Comparison of ENCODE assay signal across 1 cellular context in the genomic region with DNA sequence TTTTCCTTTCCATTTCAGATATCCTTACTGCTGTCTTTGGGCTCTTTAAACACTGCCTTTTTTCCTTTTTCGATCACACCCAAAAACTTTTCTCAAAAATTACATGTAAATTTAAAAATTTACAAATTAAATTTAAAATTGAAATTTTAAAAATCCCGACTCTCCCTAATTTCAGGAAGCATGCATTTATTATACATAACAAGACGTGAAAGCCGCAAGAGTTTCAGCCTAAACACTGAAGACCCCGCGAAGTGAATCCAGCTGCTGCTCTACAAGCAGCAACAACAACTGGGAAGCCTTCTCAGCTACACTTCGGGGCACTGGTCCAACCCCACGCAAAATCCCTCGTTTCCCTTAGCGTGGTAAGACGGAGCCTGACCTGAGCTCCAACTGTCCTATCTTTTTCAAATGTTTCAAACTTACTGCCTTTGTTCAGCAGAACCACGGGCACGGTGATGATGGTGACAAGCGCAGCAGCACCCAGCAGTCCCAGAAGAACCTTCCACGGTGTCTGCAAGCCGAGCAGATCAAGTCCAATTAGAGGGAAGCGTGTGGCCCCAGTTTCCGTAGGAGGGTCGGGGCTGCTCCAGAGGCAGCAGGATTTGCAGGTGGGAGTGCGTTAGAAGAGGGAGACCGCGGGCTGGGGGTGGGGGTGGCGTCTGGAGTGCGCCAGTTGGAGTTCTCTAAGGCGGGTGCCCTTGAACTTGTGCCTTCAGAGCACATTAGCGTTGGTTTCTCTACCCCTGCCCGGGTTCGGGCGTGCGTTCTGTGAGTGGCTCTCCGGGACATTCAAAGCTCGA.
A peak's percentile ranks its signal among the peaks of the same experiment; 100 is the strongest.
TF ChIP-seq lines count a peak whose summit lies in the region.

No MANE protein-coding gene starts in this region.

TF ChIP-seq in HepG2, 621 proteins besides CTCF, POLR2A, EP300 and RAD21 (continued from another document and continues in another):
- TF ChIP-seq, protein P1, sequence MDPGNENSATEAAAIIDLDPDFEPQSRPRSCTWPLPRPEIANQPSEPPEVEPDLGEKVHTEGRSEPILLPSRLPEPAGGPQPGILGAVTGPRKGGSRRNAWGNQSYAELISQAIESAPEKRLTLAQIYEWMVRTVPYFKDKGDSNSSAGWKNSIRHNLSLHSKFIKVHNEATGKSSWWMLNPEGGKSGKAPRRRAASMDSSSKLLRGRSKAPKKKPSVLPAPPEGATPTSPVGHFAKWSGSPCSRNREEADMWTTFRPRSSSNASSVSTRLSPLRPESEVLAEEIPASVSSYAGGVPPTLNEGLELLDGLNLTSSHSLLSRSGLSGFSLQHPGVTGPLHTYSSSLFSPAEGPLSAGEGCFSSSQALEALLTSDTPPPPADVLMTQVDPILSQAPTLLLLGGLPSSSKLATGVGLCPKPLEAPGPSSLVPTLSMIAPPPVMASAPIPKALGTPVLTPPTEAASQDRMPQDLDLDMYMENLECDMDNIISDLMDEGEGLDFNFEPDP (CRISPR knock-in tag; conservative IDR thresholded peaks at IDR 0.05), result no peak
- no peak for TF ChIP-seq KLF9 (CRISPR knock-in tag; IDR thresholded peaks at IDR 0.05; ENCODE audit: low read depth)
- no peak for TF ChIP-seq ZBTB38 (CRISPR knock-in tag; IDR thresholded peaks at IDR 0.05)
- TF ChIP-seq, protein P2, sequence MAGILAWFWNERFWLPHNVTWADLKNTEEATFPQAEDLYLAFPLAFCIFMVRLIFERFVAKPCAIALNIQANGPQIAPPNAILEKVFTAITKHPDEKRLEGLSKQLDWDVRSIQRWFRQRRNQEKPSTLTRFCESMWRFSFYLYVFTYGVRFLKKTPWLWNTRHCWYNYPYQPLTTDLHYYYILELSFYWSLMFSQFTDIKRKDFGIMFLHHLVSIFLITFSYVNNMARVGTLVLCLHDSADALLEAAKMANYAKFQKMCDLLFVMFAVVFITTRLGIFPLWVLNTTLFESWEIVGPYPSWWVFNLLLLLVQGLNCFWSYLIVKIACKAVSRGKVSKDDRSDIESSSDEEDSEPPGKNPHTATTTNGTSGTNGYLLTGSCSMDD (CRISPR knock-in tag; IDR thresholded peaks at IDR 0.05), result no peak
- no peak for TF ChIP-seq ZNF747 (CRISPR knock-in tag; IDR thresholded peaks at IDR 0.05; ENCODE audit: borderline replicate concordance)
- TF ChIP-seq ZFP36L1 (CRISPR knock-in tag; IDR thresholded peaks at IDR 0.05), result no peak
- TF ChIP-seq RXRA (CRISPR knock-in tag; IDR thresholded peaks at IDR 0.05), result peak; percentile 36; the same call in 1 of the 2 replicates
- TF ChIP-seq, protein P3, sequence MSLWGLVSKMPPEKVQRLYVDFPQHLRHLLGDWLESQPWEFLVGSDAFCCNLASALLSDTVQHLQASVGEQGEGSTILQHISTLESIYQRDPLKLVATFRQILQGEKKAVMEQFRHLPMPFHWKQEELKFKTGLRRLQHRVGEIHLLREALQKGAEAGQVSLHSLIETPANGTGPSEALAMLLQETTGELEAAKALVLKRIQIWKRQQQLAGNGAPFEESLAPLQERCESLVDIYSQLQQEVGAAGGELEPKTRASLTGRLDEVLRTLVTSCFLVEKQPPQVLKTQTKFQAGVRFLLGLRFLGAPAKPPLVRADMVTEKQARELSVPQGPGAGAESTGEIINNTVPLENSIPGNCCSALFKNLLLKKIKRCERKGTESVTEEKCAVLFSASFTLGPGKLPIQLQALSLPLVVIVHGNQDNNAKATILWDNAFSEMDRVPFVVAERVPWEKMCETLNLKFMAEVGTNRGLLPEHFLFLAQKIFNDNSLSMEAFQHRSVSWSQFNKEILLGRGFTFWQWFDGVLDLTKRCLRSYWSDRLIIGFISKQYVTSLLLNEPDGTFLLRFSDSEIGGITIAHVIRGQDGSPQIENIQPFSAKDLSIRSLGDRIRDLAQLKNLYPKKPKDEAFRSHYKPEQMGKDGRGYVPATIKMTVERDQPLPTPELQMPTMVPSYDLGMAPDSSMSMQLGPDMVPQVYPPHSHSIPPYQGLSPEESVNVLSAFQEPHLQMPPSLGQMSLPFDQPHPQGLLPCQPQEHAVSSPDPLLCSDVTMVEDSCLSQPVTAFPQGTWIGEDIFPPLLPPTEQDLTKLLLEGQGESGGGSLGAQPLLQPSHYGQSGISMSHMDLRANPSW (CRISPR knock-in tag; IDR thresholded peaks at IDR 0.05; ENCODE audit: borderline replicate concordance), result no peak
- TF ChIP-seq, protein P4, sequence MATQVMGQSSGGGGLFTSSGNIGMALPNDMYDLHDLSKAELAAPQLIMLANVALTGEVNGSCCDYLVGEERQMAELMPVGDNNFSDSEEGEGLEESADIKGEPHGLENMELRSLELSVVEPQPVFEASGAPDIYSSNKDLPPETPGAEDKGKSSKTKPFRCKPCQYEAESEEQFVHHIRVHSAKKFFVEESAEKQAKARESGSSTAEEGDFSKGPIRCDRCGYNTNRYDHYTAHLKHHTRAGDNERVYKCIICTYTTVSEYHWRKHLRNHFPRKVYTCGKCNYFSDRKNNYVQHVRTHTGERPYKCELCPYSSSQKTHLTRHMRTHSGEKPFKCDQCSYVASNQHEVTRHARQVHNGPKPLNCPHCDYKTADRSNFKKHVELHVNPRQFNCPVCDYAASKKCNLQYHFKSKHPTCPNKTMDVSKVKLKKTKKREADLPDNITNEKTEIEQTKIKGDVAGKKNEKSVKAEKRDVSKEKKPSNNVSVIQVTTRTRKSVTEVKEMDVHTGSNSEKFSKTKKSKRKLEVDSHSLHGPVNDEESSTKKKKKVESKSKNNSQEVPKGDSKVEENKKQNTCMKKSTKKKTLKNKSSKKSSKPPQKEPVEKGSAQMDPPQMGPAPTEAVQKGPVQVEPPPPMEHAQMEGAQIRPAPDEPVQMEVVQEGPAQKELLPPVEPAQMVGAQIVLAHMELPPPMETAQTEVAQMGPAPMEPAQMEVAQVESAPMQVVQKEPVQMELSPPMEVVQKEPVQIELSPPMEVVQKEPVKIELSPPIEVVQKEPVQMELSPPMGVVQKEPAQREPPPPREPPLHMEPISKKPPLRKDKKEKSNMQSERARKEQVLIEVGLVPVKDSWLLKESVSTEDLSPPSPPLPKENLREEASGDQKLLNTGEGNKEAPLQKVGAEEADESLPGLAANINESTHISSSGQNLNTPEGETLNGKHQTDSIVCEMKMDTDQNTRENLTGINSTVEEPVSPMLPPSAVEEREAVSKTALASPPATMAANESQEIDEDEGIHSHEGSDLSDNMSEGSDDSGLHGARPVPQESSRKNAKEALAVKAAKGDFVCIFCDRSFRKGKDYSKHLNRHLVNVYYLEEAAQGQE (IDR thresholded peaks at IDR 0.05; ENCODE audit: borderline replicate concordance in 1 of 2, low read depth in 1 of 2, low read length in 2 of 2), result no peak
- TF ChIP-seq CCDC6 (CRISPR knock-in tag; IDR thresholded peaks at IDR 0.05), result no peak
- TF ChIP-seq, protein P5, sequence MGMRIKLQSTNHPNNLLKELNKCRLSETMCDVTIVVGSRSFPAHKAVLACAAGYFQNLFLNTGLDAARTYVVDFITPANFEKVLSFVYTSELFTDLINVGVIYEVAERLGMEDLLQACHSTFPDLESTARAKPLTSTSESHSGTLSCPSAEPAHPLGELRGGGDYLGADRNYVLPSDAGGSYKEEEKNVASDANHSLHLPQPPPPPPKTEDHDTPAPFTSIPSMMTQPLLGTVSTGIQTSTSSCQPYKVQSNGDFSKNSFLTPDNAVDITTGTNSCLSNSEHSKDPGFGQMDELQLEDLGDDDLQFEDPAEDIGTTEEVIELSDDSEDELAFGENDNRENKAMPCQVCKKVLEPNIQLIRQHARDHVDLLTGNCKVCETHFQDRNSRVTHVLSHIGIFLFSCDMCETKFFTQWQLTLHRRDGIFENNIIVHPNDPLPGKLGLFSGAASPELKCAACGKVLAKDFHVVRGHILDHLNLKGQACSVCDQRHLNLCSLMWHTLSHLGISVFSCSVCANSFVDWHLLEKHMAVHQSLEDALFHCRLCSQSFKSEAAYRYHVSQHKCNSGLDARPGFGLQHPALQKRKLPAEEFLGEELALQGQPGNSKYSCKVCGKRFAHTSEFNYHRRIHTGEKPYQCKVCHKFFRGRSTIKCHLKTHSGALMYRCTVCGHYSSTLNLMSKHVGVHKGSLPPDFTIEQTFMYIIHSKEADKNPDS (CRISPR knock-in tag; IDR thresholded peaks at IDR 0.05), result no peak; the same call in 1 of the 2 replicates
- no peak for TF ChIP-seq ZNF160 (CRISPR knock-in tag; IDR thresholded peaks at IDR 0.05)
- TF ChIP-seq MTF2 (CRISPR knock-in tag; IDR thresholded peaks at IDR 0.05; ENCODE audit: borderline replicate concordance), result no peak
- TF ChIP-seq ZIK1 (CRISPR knock-in tag; IDR thresholded peaks at IDR 0.05; ENCODE audit: borderline replicate concordance, low read depth), result no peak
- no peak for TF ChIP-seq ZFP90 (CRISPR knock-in tag; IDR thresholded peaks at IDR 0.05; ENCODE audit: borderline replicate concordance)
- TF ChIP-seq ZNF816 (CRISPR knock-in tag; IDR thresholded peaks at IDR 0.05; ENCODE audit: borderline replicate concordance), result peak; percentile 25; the same call in 1 of the 2 replicates
- TF ChIP-seq REL (CRISPR knock-in tag; conservative IDR thresholded peaks at IDR 0.05), result no peak
- TF ChIP-seq ZNF496 (CRISPR knock-in tag; IDR thresholded peaks at IDR 0.05; ENCODE audit: insufficient replicate concordance), result no peak
- TF ChIP-seq, protein P6, sequence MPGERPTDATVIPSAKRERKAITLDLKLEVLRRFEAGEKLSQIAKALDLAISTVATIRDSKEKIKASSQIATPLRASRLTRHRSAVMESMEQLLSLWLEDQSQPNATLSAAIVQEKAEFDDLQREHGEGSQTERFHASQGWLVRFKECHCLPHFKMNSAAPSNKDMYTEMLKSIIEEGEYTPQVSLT (CRISPR knock-in tag; IDR thresholded peaks at IDR 0.05; ENCODE audit: borderline replicate concordance, low read depth), result no peak
- peak; percentile 17; the same call in 1 of the 2 replicates for TF ChIP-seq ZC3H13 (CRISPR knock-in tag; IDR thresholded peaks at IDR 0.05)
- no peak for TF ChIP-seq ZKSCAN8 (CRISPR knock-in tag; IDR thresholded peaks at IDR 0.05; ENCODE audit: borderline replicate concordance)
- no peak for TF ChIP-seq THYN1 (CRISPR knock-in tag; IDR thresholded peaks at IDR 0.05; ENCODE audit: borderline replicate concordance, low read depth)
- TF ChIP-seq, protein P7, sequence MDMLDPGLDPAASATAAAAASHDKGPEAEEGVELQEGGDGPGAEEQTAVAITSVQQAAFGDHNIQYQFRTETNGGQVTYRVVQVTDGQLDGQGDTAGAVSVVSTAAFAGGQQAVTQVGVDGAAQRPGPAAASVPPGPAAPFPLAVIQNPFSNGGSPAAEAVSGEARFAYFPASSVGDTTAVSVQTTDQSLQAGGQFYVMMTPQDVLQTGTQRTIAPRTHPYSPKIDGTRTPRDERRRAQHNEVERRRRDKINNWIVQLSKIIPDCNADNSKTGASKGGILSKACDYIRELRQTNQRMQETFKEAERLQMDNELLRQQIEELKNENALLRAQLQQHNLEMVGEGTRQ (IDR thresholded peaks at IDR 0.05; ENCODE audit: low read depth, low read length), result no peak
- TF ChIP-seq, protein P7 (CRISPR knock-in tag; IDR thresholded peaks at IDR 0.05; ENCODE audit: borderline replicate concordance), result no peak
- TF ChIP-seq, protein P8, sequence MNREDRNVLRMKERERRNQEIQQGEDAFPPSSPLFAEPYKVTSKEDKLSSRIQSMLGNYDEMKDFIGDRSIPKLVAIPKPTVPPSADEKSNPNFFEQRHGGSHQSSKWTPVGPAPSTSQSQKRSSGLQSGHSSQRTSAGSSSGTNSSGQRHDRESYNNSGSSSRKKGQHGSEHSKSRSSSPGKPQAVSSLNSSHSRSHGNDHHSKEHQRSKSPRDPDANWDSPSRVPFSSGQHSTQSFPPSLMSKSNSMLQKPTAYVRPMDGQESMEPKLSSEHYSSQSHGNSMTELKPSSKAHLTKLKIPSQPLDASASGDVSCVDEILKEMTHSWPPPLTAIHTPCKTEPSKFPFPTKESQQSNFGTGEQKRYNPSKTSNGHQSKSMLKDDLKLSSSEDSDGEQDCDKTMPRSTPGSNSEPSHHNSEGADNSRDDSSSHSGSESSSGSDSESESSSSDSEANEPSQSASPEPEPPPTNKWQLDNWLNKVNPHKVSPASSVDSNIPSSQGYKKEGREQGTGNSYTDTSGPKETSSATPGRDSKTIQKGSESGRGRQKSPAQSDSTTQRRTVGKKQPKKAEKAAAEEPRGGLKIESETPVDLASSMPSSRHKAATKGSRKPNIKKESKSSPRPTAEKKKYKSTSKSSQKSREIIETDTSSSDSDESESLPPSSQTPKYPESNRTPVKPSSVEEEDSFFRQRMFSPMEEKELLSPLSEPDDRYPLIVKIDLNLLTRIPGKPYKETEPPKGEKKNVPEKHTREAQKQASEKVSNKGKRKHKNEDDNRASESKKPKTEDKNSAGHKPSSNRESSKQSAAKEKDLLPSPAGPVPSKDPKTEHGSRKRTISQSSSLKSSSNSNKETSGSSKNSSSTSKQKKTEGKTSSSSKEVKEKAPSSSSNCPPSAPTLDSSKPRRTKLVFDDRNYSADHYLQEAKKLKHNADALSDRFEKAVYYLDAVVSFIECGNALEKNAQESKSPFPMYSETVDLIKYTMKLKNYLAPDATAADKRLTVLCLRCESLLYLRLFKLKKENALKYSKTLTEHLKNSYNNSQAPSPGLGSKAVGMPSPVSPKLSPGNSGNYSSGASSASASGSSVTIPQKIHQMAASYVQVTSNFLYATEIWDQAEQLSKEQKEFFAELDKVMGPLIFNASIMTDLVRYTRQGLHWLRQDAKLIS (CRISPR knock-in tag; IDR thresholded peaks at IDR 0.05), result no peak
- no peak for TF ChIP-seq ZFP82 (CRISPR knock-in tag; IDR thresholded peaks at IDR 0.05; ENCODE audit: borderline replicate concordance)
- TF ChIP-seq MBNL3 (CRISPR knock-in tag; conservative IDR thresholded peaks at IDR 0.05), result no peak
- TF ChIP-seq ZFP36 (IDR thresholded peaks at IDR 0.05; ENCODE audit: borderline replicate concordance, low read depth, low read length, partially characterized antibody), result no peak
- TF ChIP-seq ZNF138 (CRISPR knock-in tag; IDR thresholded peaks at IDR 0.05; ENCODE audit: low read depth), result no peak
- no peak for TF ChIP-seq MAFF (IDR thresholded peaks at IDR 0.05; ENCODE audit: low read depth, low read length)
- TF ChIP-seq ZFP37 (CRISPR knock-in tag; IDR thresholded peaks at IDR 0.05; ENCODE audit: borderline replicate concordance), result no peak
- peak; percentile 84; the same call in 1 of the 2 replicates for TF ChIP-seq ZNF598 (CRISPR knock-in tag; IDR thresholded peaks at IDR 0.05; ENCODE audit: borderline replicate concordance)
- TF ChIP-seq, protein P9, sequence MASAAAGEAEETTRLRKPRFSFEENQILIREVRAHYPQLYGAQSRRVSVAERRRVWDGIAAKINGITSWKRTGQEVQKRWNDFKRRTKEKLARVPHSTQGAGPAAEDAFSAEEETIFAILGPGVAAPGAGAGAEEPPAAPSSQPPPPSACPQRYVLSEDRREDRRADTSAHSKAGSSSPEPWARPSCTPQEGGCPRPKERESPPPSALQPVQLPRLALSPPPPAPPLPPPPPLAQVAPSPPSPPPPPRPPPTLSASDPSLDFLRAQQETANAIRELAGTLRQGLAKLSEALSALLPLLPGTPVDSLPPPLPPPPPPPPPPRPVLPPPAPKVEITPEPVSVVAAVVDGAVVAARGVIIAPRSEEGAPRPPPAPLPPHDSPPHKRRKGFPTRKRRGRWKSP (CRISPR knock-in tag; IDR thresholded peaks at IDR 0.05), result peak; percentile 49; the same call in 1 of the 2 replicates
- TF ChIP-seq SIX1 (CRISPR knock-in tag; IDR thresholded peaks at IDR 0.05; ENCODE audit: borderline replicate concordance), result no peak
- no peak for TF ChIP-seq FOXK2 (IDR thresholded peaks at IDR 0.05)
- TF ChIP-seq KDM4B (CRISPR knock-in tag; IDR thresholded peaks at IDR 0.05), result no peak
- no peak for TF ChIP-seq SRSF9 (IDR thresholded peaks at IDR 0.05; ENCODE audit: borderline replicate concordance, insufficient read depth, low read depth, low read length, poor library complexity, severe bottlenecking)
- TF ChIP-seq ZNF296 (CRISPR knock-in tag; conservative IDR thresholded peaks at IDR 0.05), result no peak
- TF ChIP-seq NONO (IDR thresholded peaks at IDR 0.05), result no peak
- TF ChIP-seq NONO (CRISPR knock-in tag; conservative IDR thresholded peaks at IDR 0.05), result no peak
